18 cellular contexts compared by ENCODE assay signal in genomic region chr22:37233751-37234631, GRCh38. TPM values are rescaled to one million over a fixed set of nuclear protein-coding genes. Genes with fewer than 3 reads are reported as not detected.
DNase-seq lines count a peak whose midpoint lies in the region; ATAC-seq, FAIRE-seq and TF ChIP-seq lines count a peak whose summit lies in the region.
"Had no signal": no experiment of that assay in that cellular context is flagged by ENCODE, and none has a peak within 500 bp of the region (broad histone marks: within the 10 kb centered on the region; RNA-seq: fewer than 3 reads in every experiment).

No MANE protein-coding gene starts in this region.

- TF ChIP-seq EP300 in K562 (IDR thresholded peaks at IDR 0.05; ENCODE audit: low read length), result no peak

- H3K4me3 ChIP-seq in Karpas-422 (ENCODE audit: low read length) (no peak overlapping the region), K562 (no peak overlapping the region), osteoblast (ENCODE audit: insufficient read depth, low read length) (no peak overlapping the region), pancreas (no peak overlapping the region)
- H3K4me3 ChIP-seq: adrenal gland, sigmoid colon had no signal

- WGBS in K562 (ENCODE audit: insufficient coverage, low coverage, missing lambda C conversion rate), result 80% methylated on average over 17 of the region's 27 CpGs
- 47 to 54% methylated on average over 27 of the region's 27 CpGs for whole genome bisulfite sequencing in pancreas, 2 donors

- no peaks in the 10 kb centered on the region for H3K9me1 ChIP-seq in K562 (ENCODE audit: control insufficient read depth, insufficient read depth, low read length)

- FAIRE-seq in K562 (lab: Jason Lieb, UNC), result no peak
- FAIRE-seq in pancreas (lab: Jason Lieb, UNC), result no peak
- FAIRE-seq: islet of Langerhans had no signal

- H3K4me1 Mint-ChIP-seq in T-helper 1 cell treated with Interleukin-12 subunit alpha and Interleukin-12 subunit beta and Interleukin-4 antibody, amounts not matched to agents 30 μg/mL and 1 μg/mL, for 36 hours (ENCODE audit: low read depth), result peaks cover 91% of the 10 kb centered on the region

- no peaks in the 10 kb centered on the region for H3K9me3 ChIP-seq in Karpas-422 (ENCODE audit: low read length)
- H3K9me3 ChIP-seq in K562 (replicated peaks; ENCODE audit: control insufficient read depth, insufficient read depth, low read depth, low read length), result no peaks in the 10 kb centered on the region
- no peaks in the 10 kb centered on the region for H3K9me3 ChIP-seq in osteoblast (ENCODE audit: low read depth, low read length)
- H3K9me3 ChIP-seq in pancreas, result no peaks in the 10 kb centered on the region
- H3K9me3 ChIP-seq: adrenal gland, sigmoid colon had no signal

- H4K20me1 ChIP-seq in Karpas-422 (ENCODE audit: insufficient read depth, low read depth, low read length) (peaks cover 50% of the 10 kb centered on the region), K562 (replicated peaks; ENCODE audit: control insufficient read depth, insufficient read depth, low read length) (peaks cover 3% of the 10 kb centered on the region; the same call in 1 of the 2 replicates), osteoblast (ENCODE audit: insufficient read depth, low read length) (peaks cover 21% of the 10 kb centered on the region)

- H3K4me2 ChIP-seq in Karpas-422 (ENCODE audit: low read depth, low read length, poor library complexity, severe bottlenecking), result peak overlapping the region; percentile 59
- H3K4me2 ChIP-seq in K562 (ENCODE audit: insufficient read depth, low read length), result no peak overlapping the region
- no peak overlapping the region for H3K4me2 ChIP-seq in osteoblast (ENCODE audit: insufficient read depth, low read length)

- DNase-seq in T-helper 1 cell (no peak), Karpas-422 (no peak), K562 (ENCODE audit: extremely low read depth in 1 of 4, low spot score in 3 of 4) (no peak), osteoblast (ENCODE audit: insufficient read length, low spot score, missing footprints) (peak; percentile 68), pancreas (no peak), NCI-H69 (lab: John Stamatoyannopoulos, UW) (no peak)
- DNase-seq: DMS53, foreskin keratinocyte, RPMI8226, sigmoid colon, trophoblast cell, WERI-Rb-1 had no signal

- no peaks in the 10 kb centered on the region for H3K9me3 Mint-ChIP-seq in T-helper 1 cell treated with Interleukin-12 subunit alpha and Interleukin-12 subunit beta and Interleukin-4 antibody, amounts not matched to agents 30 μg/mL and 1 μg/mL, for 36 hours

- H3K27me3 ChIP-seq in Karpas-422 (ENCODE audit: low read length), result no peaks in the 10 kb centered on the region
- no peaks in the 10 kb centered on the region for H3K27me3 ChIP-seq in K562 (ENCODE audit: control insufficient read depth in 2 of 2, insufficient read depth in 2 of 2, low read length in 2 of 2)
- no peaks in the 10 kb centered on the region for H3K27me3 ChIP-seq in osteoblast (ENCODE audit: insufficient read depth, low read length)
- H3K27me3 ChIP-seq in pancreas, result no peaks in the 10 kb centered on the region
- H3K27me3 ChIP-seq: adrenal gland, foreskin keratinocyte had no signal

- H3K79me2 ChIP-seq in Karpas-422 (ENCODE audit: low read length), result no peaks in the 10 kb centered on the region
- peaks cover 24% of the 10 kb centered on the region for H3K79me2 ChIP-seq in K562 (ENCODE audit: control insufficient read depth, insufficient read depth, low read length)
- H3K79me2 ChIP-seq in osteoblast (ENCODE audit: insufficient read depth, low read length), result peaks cover 3% of the 10 kb centered on the region

- no TSS peak for BruUV-seq in K562 (replicated peaks; lab: Mats Ljungman, UMichigan)

- peak overlapping the region; percentile 95 for H3K27ac Mint-ChIP-seq in T-helper 1 cell treated with Interleukin-12 subunit alpha and Interleukin-12 subunit beta and Interleukin-4 antibody, amounts not matched to agents 30 μg/mL and 1 μg/mL, for 36 hours

- peaks cover 30% of the 10 kb centered on the region for H3K36me3 ChIP-seq in Karpas-422 (ENCODE audit: insufficient read depth, low read length)
- peaks cover 74% of the 10 kb centered on the region; the same call in 2 of the 3 replicates for H3K36me3 ChIP-seq in K562 (ENCODE audit: control insufficient read depth, insufficient read depth, low read length)
- peaks cover 8% of the 10 kb centered on the region for H3K36me3 ChIP-seq in osteoblast (ENCODE audit: insufficient read depth, low read length)
- no peaks in the 10 kb centered on the region for H3K36me3 ChIP-seq in pancreas
- H3K36me3 ChIP-seq: adrenal gland, sigmoid colon, WERI-Rb-1 had no signal

- TF ChIP-seq CTCF in K562 (IDR thresholded peaks at IDR 0.05 in 2 of 3, conservative IDR thresholded peaks at IDR 0.05 in 1 of 3; ENCODE audit: insufficient read depth in 2 of 3, low read depth in 1 of 3, low read length in 3 of 3), result no peak
- no peak for TF ChIP-seq CTCF in osteoblast (IDR thresholded peaks at IDR 0.05; ENCODE audit: extremely low read depth, low read depth, low read length)
- TF ChIP-seq CTCF in pancreas (IDR thresholded peaks at IDR 0.05), result no peak

- peaks cover 83% of the 10 kb centered on the region for H3K36me3 Mint-ChIP-seq in T-helper 1 cell treated with Interleukin-12 subunit alpha and Interleukin-12 subunit beta and Interleukin-4 antibody, amounts not matched to agents 30 μg/mL and 1 μg/mL, for 36 hours (ENCODE audit: low read depth)

- H3K27me3 Mint-ChIP-seq in T-helper 1 cell treated with Interleukin-12 subunit alpha and Interleukin-12 subunit beta and Interleukin-4 antibody, amounts not matched to agents 30 μg/mL and 1 μg/mL, for 36 hours (ENCODE audit: low read depth), result no peaks in the 10 kb centered on the region

- peak overlapping the region; percentile 46 for H3K9ac ChIP-seq in Karpas-422 (ENCODE audit: low read length)
- H3K9ac ChIP-seq in K562 (ENCODE audit: insufficient read depth in 1 of 2, low read depth in 2 of 2, low read length in 2 of 2), result peak overlapping the region in 1 of 2 experiments; percentile 43; a peak in 2 of 4 replicates

- H3K4me3 Mint-ChIP-seq in T-helper 1 cell treated with Interleukin-12 subunit alpha and Interleukin-12 subunit beta and Interleukin-4 antibody, amounts not matched to agents 30 μg/mL and 1 μg/mL, for 36 hours, result peak overlapping the region; percentile 79

- no peak for TF ChIP-seq RAD21 in K562 (CRISPR knock-in tag; conservative IDR thresholded peaks at IDR 0.05 in 1 of 2, IDR thresholded peaks at IDR 0.05 in 1 of 2)

- CTCF ChIA-PET in K562 (lab: Yijun Ruan, JAX; ENCODE audit: low intra/inter-chr PET ratio), result no interaction called here

- H3K27ac ChIP-seq in Karpas-422 (ENCODE audit: low read length) (peak overlapping the region; percentile 97), K562 (ENCODE audit: extremely low read depth, low read depth, low read length) (no peak overlapping the region), osteoblast (ENCODE audit: low read depth, low read length) (no peak overlapping the region), pancreas (no peak overlapping the region)
- H3K27ac ChIP-seq: adrenal gland, foreskin keratinocyte, sigmoid colon, WERI-Rb-1 had no signal

- peaks cover 99% of the 10 kb centered on the region for H3K4me1 ChIP-seq in Karpas-422 (ENCODE audit: low read length)
- H3K4me1 ChIP-seq in K562 (replicated peaks in 1 of 2; ENCODE audit: control insufficient read depth in 2 of 2, insufficient read depth in 2 of 2, low read length in 2 of 2), result peaks cover 19 to 40% of the 10 kb centered on the region in 2 experiments
- peaks cover 17% of the 10 kb centered on the region for H3K4me1 ChIP-seq in osteoblast (ENCODE audit: insufficient read depth, low read length)
- peaks cover 0 to 5% (median 3%) of the 10 kb centered on the region in 3 donors for H3K4me1 ChIP-seq in pancreas

- POLR2A ChIA-PET in K562 (lab: Yijun Ruan, JAX), result no interaction called here

- in situ Hi-C loops in K562 (cut with MboI), result no loop called here

- intact Hi-C loops in K562 (cut with micrococcal nuclease), result no loop called here
- intact Hi-C loops in pancreas (cut with DNase I), result no loop called here

- H2AFZ ChIP-seq in Karpas-422 (ENCODE audit: low read length) (no peak overlapping the region), K562 (ENCODE audit: low read depth, low read length) (no peak overlapping the region), osteoblast (ENCODE audit: low read length) (no peak overlapping the region)

- no peaks in the 10 kb centered on the region for H3K9me2 ChIP-seq in Karpas-422 (replicated peaks; ENCODE audit: insufficient read depth, low read length)

- no peak for TF ChIP-seq POLR2A in K562 (conservative IDR thresholded peaks at IDR 0.05)

- ATAC-seq in K562 (no peak), GM19397 (IDR thresholded peaks at IDR 0.05; ENCODE audit: unreplicated experiment) (no peak), pancreas (no peak)
- ATAC-seq: foreskin keratinocyte had no signal

RNA-seq across cellular contexts. Expression of gene RAC2, which starts 10.1 kb away (rescaled TPM):
- 251 and 294 TPM in 2 replicates for total RNA-seq in Karpas-422 (2014; rRNA removed; shearing (Covaris generic); ENCODE audit: low replicate concordance)
- 47.8 and 143 TPM in 2 replicates for total RNA-seq in K562 (2011; cell fraction: chromatin; rRNA removed; ENCODE audit: low replicate concordance)
- 99.9 and 118 TPM in 2 replicates for total RNA-seq in K562 (2011; cell fraction: nucleolus; rRNA removed)
- 74.1 and 109 TPM in 2 replicates for total RNA-seq in K562 (2011; cell fraction: nucleoplasm; rRNA removed)
- 40.4 and 59.3 TPM in 2 replicates for total RNA-seq in K562 (2014; rRNA removed)
- 18.6 and 22.7 TPM in 2 replicates for total RNA-seq in K562 (2014; rRNA removed; fragmentation: Illumina TruSeq; extraction: Trizol)
- total RNA-seq in K562 (2015; rRNA removed; fragmentation: Illumina TruSeq; extraction: Trizol), result 45.1 and 50.1 TPM in 2 replicates
- 82.8 and 95.3 TPM in 2 replicates for total RNA-seq in K562 (2021)
- polyA plus RNA-seq in K562 (2011; rRNA removed), result 43.3 and 102 TPM in 2 replicates
- 74.7 and 120 TPM in 2 replicates for polyA plus RNA-seq in K562 (2011; cell fraction: cytosol; rRNA removed)
- polyA plus RNA-seq in K562 (2011; cell fraction: nucleus; rRNA removed), result 95.0 and 171 TPM in 2 replicates
- polyA plus RNA-seq in K562 (2012), result 151 and 373 TPM in 2 replicates
- 103 and 132 TPM in 2 replicates for polyA plus RNA-seq in K562 (2014; fragmentation: Illumina TruSeq; extraction: Trizol)
- polyA plus RNA-seq in K562 (2014; fragmentation: Nextera tagmentation; extraction: Ambion mirVana), result 10 to 100 TPM; 25.4 to 26.8 TPM
- polyA plus RNA-seq in K562 (2014; rRNA removed), result 49.1 and 51.0 TPM in 2 replicates
- polyA minus RNA-seq in K562 (2011; rRNA and poly(A)+ RNA removed), result 25.1 and 30.5 TPM in 2 replicates
- 62.2 and 68.9 TPM in 2 replicates for polyA minus RNA-seq in K562 (2011; cell fraction: cytosol; rRNA and poly(A)+ RNA removed)
- 69.4 and 73.9 TPM in 2 replicates for polyA minus RNA-seq in K562 (2011; cell fraction: nucleus; rRNA and poly(A)+ RNA removed)
- 13.6 and 14.5 TPM in 2 replicates for total RNA-seq in osteoblast
- 10 to 100 TPM in 1 of 6 donors, 1 to 10 TPM in 4, under 1 TPM in 1; 0.91 to 12.8 (median 3.2) TPM for total RNA-seq in pancreas
- 1 to 10 TPM; 2.2 to 3.7 TPM for polyA plus RNA-seq in pancreas

RNA-seq across cellular contexts. Expression of gene SSTR3, which starts 21.7 kb away (rescaled TPM):
- not detected in 2 replicates for total RNA-seq in Karpas-422 (2014; rRNA removed; shearing (Covaris generic); ENCODE audit: low replicate concordance)
- total RNA-seq in K562 (2011; cell fraction: chromatin; rRNA removed; ENCODE audit: low replicate concordance), result 0.07 TPM in 1 of 2 replicates, not detected in the other
- total RNA-seq in K562 (2011; cell fraction: nucleolus; rRNA removed), result not detected in 2 replicates
- total RNA-seq in K562 (2011; cell fraction: nucleoplasm; rRNA removed), result 0.07 TPM in 1 of 2 replicates, not detected in the other
- total RNA-seq in K562 (2014; rRNA removed), result not detected in 2 replicates
- total RNA-seq in K562 (2014; rRNA removed; fragmentation: Illumina TruSeq; extraction: Trizol), result not detected in 2 replicates
- not detected in 2 replicates for total RNA-seq in K562 (2015; rRNA removed; fragmentation: Illumina TruSeq; extraction: Trizol)
- total RNA-seq in K562 (2021), result not detected in 2 replicates
- polyA plus RNA-seq in K562 (2011; rRNA removed), result 0.03 TPM in 1 of 2 replicates, not detected in the other
- polyA plus RNA-seq in K562 (2011; cell fraction: cytosol; rRNA removed), result 0.01 and 0.03 TPM in 2 replicates
- polyA plus RNA-seq in K562 (2011; cell fraction: nucleus; rRNA removed), result 0.09 TPM in 1 of 2 replicates, not detected in the other
- polyA plus RNA-seq in K562 (2012), result 0.01 TPM in 1 of 2 replicates, not detected in the other
- not detected in 2 replicates for polyA plus RNA-seq in K562 (2014; fragmentation: Illumina TruSeq; extraction: Trizol)
- polyA plus RNA-seq in K562 (2014; fragmentation: Nextera tagmentation; extraction: Ambion mirVana), result not detected
- not detected in 2 replicates for polyA plus RNA-seq in K562 (2014; rRNA removed)
- not detected in 2 replicates for polyA minus RNA-seq in K562 (2011; rRNA and poly(A)+ RNA removed)
- not detected in 2 replicates for polyA minus RNA-seq in K562 (2011; cell fraction: cytosol; rRNA and poly(A)+ RNA removed)
- polyA minus RNA-seq in K562 (2011; cell fraction: nucleus; rRNA and poly(A)+ RNA removed), result not detected in 2 replicates
- not detected in 2 replicates for total RNA-seq in osteoblast
- total RNA-seq in pancreas, result 1 to 10 TPM in 3 of 6 donors, under 1 TPM in 3; 0.32 to 1.6 (median 0.94) TPM
- polyA plus RNA-seq in pancreas, result 1 to 10 TPM; 3.3 to 8.7 TPM
- total RNA-seq: A673, foreskin keratinocyte, LHCN-M2 had no signal
- polyA plus RNA-seq: foreskin keratinocyte had no signal

RNA-seq across cellular contexts. Expression of gene C1QTNF6, which starts 45.9 kb away (rescaled TPM):
- 1.7 and 2.7 TPM in 2 replicates for total RNA-seq in Karpas-422 (2014; rRNA removed; shearing (Covaris generic); ENCODE audit: low replicate concordance)
- 4.0 and 6.2 TPM in 2 replicates for total RNA-seq in K562 (2011; cell fraction: chromatin; rRNA removed; ENCODE audit: low replicate concordance)
- total RNA-seq in K562 (2011; cell fraction: nucleolus; rRNA removed), result 4.3 and 4.5 TPM in 2 replicates
- total RNA-seq in K562 (2011; cell fraction: nucleoplasm; rRNA removed), result 4.8 and 5.4 TPM in 2 replicates
- 0.18 and 0.41 TPM in 2 replicates for total RNA-seq in K562 (2014; rRNA removed)
- 0.54 and 0.55 TPM in 2 replicates for total RNA-seq in K562 (2014; rRNA removed; fragmentation: Illumina TruSeq; extraction: Trizol)
- 0.40 and 0.53 TPM in 2 replicates for total RNA-seq in K562 (2015; rRNA removed; fragmentation: Illumina TruSeq; extraction: Trizol)
- 0.75 and 0.81 TPM in 2 replicates for total RNA-seq in K562 (2021)
- polyA plus RNA-seq in K562 (2011; rRNA removed), result 0.92 and 1.6 TPM in 2 replicates
- polyA plus RNA-seq in K562 (2011; cell fraction: cytosol; rRNA removed), result 0.52 and 0.83 TPM in 2 replicates
- polyA plus RNA-seq in K562 (2011; cell fraction: nucleus; rRNA removed), result 7.9 and 8.6 TPM in 2 replicates
- 0.60 and 4.1 TPM in 2 replicates for polyA plus RNA-seq in K562 (2012)
- polyA plus RNA-seq in K562 (2014; fragmentation: Illumina TruSeq; extraction: Trizol), result 0.68 and 1.1 TPM in 2 replicates
- under 1 TPM; 0.20 to 0.21 TPM for polyA plus RNA-seq in K562 (2014; fragmentation: Nextera tagmentation; extraction: Ambion mirVana)
- 0.70 and 0.91 TPM in 2 replicates for polyA plus RNA-seq in K562 (2014; rRNA removed)
- 1.9 and 2.3 TPM in 2 replicates for polyA minus RNA-seq in K562 (2011; rRNA and poly(A)+ RNA removed)
- 0.67 and 1.4 TPM in 2 replicates for polyA minus RNA-seq in K562 (2011; cell fraction: cytosol; rRNA and poly(A)+ RNA removed)
- polyA minus RNA-seq in K562 (2011; cell fraction: nucleus; rRNA and poly(A)+ RNA removed), result 6.1 and 9.6 TPM in 2 replicates
- total RNA-seq in osteoblast, result 11.9 and 18.3 TPM in 2 replicates
- 1 to 10 TPM; 1.2 to 8.0 (median 2.1) TPM for total RNA-seq in pancreas
- 10 to 100 TPM in 1 of 2 donors, 1 to 10 TPM in 1; 9.8 to 10.9 TPM for polyA plus RNA-seq in pancreas

RNA-seq across cellular contexts. Expression of gene CYTH4, which starts 48.3 kb away (rescaled TPM):
- total RNA-seq in Karpas-422 (2014; rRNA removed; shearing (Covaris generic); ENCODE audit: low replicate concordance), result 11.1 and 12.6 TPM in 2 replicates
- total RNA-seq in K562 (2011; cell fraction: chromatin; rRNA removed; ENCODE audit: low replicate concordance), result 1.6 and 4.0 TPM in 2 replicates
- total RNA-seq in K562 (2011; cell fraction: nucleolus; rRNA removed), result 0.39 and 1.7 TPM in 2 replicates
- total RNA-seq in K562 (2011; cell fraction: nucleoplasm; rRNA removed), result 1.1 and 1.5 TPM in 2 replicates
- total RNA-seq in K562 (2014; rRNA removed) (0.33 and 0.68 TPM in 2 replicates), K562 (2014; rRNA removed; fragmentation: Illumina TruSeq; extraction: Trizol) (0.10 and 0.18 TPM in 2 replicates), K562 (2015; rRNA removed; fragmentation: Illumina TruSeq; extraction: Trizol) (0.54 and 0.60 TPM in 2 replicates), K562 (2021) (0.58 and 0.75 TPM in 2 replicates), osteoblast (0.59 and 0.72 TPM in 2 replicates), pancreas (10 to 100 TPM in 2 of 6 donors, 1 to 10 TPM in 3, under 1 TPM in 1; 0.79 to 12.0 (median 3.4) TPM)
- polyA plus RNA-seq in K562 (2011; rRNA removed) (2.0 and 2.5 TPM in 2 replicates), K562 (2014; fragmentation: Illumina TruSeq; extraction: Trizol) (0.28 and 0.33 TPM in 2 replicates), K562 (2014; fragmentation: Nextera tagmentation; extraction: Ambion mirVana) (under 1 TPM in 1 of 2 experiments, not detected in 1; 0.03 TPM), K562 (2014; rRNA removed) (0.73 and 1.1 TPM in 2 replicates), pancreas (1 to 10 TPM; 2.0 to 3.5 TPM)
- polyA plus RNA-seq in K562 (2011; cell fraction: cytosol; rRNA removed), result 1.4 and 2.9 TPM in 2 replicates
- 6.2 and 14.7 TPM in 2 replicates for polyA plus RNA-seq in K562 (2011; cell fraction: nucleus; rRNA removed)
- 1.3 and 1.6 TPM in 2 replicates for polyA plus RNA-seq in K562 (2012)
- 1.7 and 1.8 TPM in 2 replicates for polyA minus RNA-seq in K562 (2011; rRNA and poly(A)+ RNA removed)
- 1.6 TPM in 1 of 2 replicates, not detected in the other for polyA minus RNA-seq in K562 (2011; cell fraction: cytosol; rRNA and poly(A)+ RNA removed)
- 1.6 and 2.6 TPM in 2 replicates for polyA minus RNA-seq in K562 (2011; cell fraction: nucleus; rRNA and poly(A)+ RNA removed)
- total RNA-seq: A673, LHCN-M2 had no signal
